Comparison of ENCODE assay signal across 9 cellular contexts in the genomic region with DNA sequence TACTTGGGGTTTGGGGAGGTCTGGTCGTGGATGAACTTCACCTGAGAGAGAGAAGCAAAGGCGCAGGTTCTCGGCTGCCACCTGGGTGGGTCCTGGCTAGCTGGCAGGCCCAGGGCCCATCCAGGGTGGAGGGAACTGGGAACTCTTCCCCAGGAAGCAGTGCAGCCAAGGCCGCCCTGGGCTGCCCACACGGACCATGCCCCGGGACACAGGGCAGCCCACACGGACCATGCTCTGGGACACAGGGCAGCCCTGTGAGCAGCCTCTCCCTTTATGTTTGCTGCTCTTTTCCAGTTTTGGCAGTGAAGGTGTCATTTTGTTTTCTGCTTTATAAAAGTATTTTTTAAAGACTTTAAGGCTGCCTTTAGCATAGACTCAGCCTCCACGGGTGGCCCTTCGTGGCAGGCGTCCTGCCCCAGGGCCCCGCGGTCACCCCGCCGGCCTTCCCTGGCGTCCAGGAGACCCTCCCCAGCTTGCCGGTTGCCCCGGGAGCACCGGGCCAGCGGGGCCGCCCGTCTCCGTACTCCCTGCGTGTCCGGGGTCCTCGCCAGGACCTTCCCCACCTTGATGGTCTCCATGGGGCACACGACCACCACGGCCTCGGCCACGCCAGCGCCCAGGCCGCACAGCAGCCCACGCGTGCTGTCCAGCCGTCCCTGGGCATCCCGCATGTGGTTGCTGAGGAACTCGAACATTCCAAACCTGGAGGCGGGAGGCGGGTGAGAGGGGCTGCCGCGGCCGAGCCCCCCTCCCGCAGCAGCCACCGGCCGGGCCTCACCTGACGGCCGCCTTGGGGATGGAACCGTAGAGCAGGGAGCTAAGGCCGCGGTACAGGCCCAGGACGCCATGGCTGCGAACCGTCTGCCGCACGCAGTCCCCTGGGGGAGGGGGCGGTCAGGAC. TPM values are rescaled to one million over a fixed set of nuclear protein-coding genes. Genes with fewer than 3 reads are reported as not detected.
A peak's percentile ranks its signal among the peaks of the same experiment; 100 is the strongest.
DNase-seq lines count a peak whose midpoint lies in the region; ATAC-seq and TF ChIP-seq lines count a peak whose summit lies in the region.
"Had no signal": no experiment of that assay in that cellular context is flagged by ENCODE, and none has a peak within 500 bp of the region (broad histone marks: within the 10 kb centered on the region; RNA-seq: fewer than 3 reads in every experiment).

No MANE protein-coding gene starts in this region.

- peaks cover 33% of the 10 kb centered on the region for H3K4me1 Mint-ChIP-seq in activated CD4-positive, alpha-beta T cell treated with anti-CD3 and anti-CD28 coated beads, Interleukin-2, amount 10 ng/mL, durations not matched to agents 24 days and 14 days
- peaks cover 31% of the 10 kb centered on the region for H3K4me1 Mint-ChIP-seq in activated naive CD8-positive, alpha-beta T cell treated with anti-CD3 and anti-CD28 coated beads, Interleukin-2, amount 10 ng/mL, durations not matched to agents 7 days and 5 days

- intact Hi-C loops in activated CD4-positive, alpha-beta T cell treated with anti-CD3 and anti-CD28 coated beads, Interleukin-2, amount 10 ng/mL, durations not matched to agents 24 days and 14 days (cut with micrococcal nuclease): loop anchor here (1.0 to 5.0 kb wide), 3 partner anchors 55 to 302 kb away; partner anchors contain the start of genes CDC45, DGCR2, HIRA and MRPL40

- peak; percentile 57 for DNase-seq in activated CD4-positive, alpha-beta T cell treated with anti-CD3 and anti-CD28 coated beads, Interleukin-2, amount 10 ng/mL, durations not matched to agents 24 days and 14 days
- no peak for DNase-seq in activated CD4-positive, alpha-beta T cell treated with anti-CD3 and anti-CD28 coated beads for 48 hours
- no peak for DNase-seq in activated naive CD8-positive, alpha-beta T cell treated with anti-CD3 and anti-CD28 coated beads, Interleukin-2, amount 10 ng/mL, durations not matched to agents 7 days and 5 days
- DNase-seq in left kidney (ENCODE audit: low read depth, low spot score): peak; percentile 43
- DNase-seq in thoracic aorta (ENCODE audit: low spot score): no peak
- no peak for DNase-seq in HK-2 (ENCODE audit: unreplicated experiment)
- DNase-seq in NCI-H526 treated with DMSO at 0.1 percent for 48 hours (lab: John Stamatoyannopoulos, UW): no peak
- no peak for DNase-seq in NCI-H2081 (lab: John Stamatoyannopoulos, UW)

- peak overlapping the region; percentile 95 for H3K4me3 ChIP-seq in thoracic aorta

- H3K27ac Mint-ChIP-seq in activated CD4-positive, alpha-beta T cell treated with anti-CD3 and anti-CD28 coated beads, Interleukin-2, amount 10 ng/mL, durations not matched to agents 24 days and 14 days: no peak overlapping the region
- peak overlapping the region; percentile 48 for H3K27ac Mint-ChIP-seq in activated naive CD8-positive, alpha-beta T cell treated with anti-CD3 and anti-CD28 coated beads, Interleukin-2, amount 10 ng/mL, durations not matched to agents 7 days and 5 days

- no peaks in the 10 kb centered on the region for H3K9me3 Mint-ChIP-seq in activated CD4-positive, alpha-beta T cell treated with anti-CD3 and anti-CD28 coated beads, Interleukin-2, amount 10 ng/mL, durations not matched to agents 24 days and 14 days
- H3K9me3 Mint-ChIP-seq in activated naive CD8-positive, alpha-beta T cell treated with anti-CD3 and anti-CD28 coated beads, Interleukin-2, amount 10 ng/mL, durations not matched to agents 7 days and 5 days: no peaks in the 10 kb centered on the region

- H3K27ac ChIP-seq in thoracic aorta: peak overlapping the region in 1 of 2 donors; percentile 88

- TF ChIP-seq CTCF in thoracic aorta (IDR thresholded peaks at IDR 0.05): no peak

- H3K27me3 ChIP-seq in thoracic aorta (replicated peaks; ENCODE audit: insufficient read depth): no peaks in the 10 kb centered on the region

- no peak for ATAC-seq in activated naive CD8-positive, alpha-beta T cell treated with anti-CD3 and anti-CD28 coated beads, Interleukin-2, amount 10 ng/mL, durations not matched to agents 7 days and 5 days (ENCODE audit: low read depth)
- no peak for ATAC-seq in thoracic aorta (ENCODE audit: insufficient number of reproducible peaks, low FRiP score, low read depth)

- H3K9me3 ChIP-seq in thoracic aorta: no peaks in the 10 kb centered on the region

- H3K27me3 Mint-ChIP-seq in activated CD4-positive, alpha-beta T cell treated with anti-CD3 and anti-CD28 coated beads, Interleukin-2, amount 10 ng/mL, durations not matched to agents 24 days and 14 days: no peaks in the 10 kb centered on the region
- peaks cover 6% of the 10 kb centered on the region for H3K27me3 Mint-ChIP-seq in activated naive CD8-positive, alpha-beta T cell treated with anti-CD3 and anti-CD28 coated beads, Interleukin-2, amount 10 ng/mL, durations not matched to agents 7 days and 5 days

- peaks cover 23 to 46% of the 10 kb centered on the region in 2 donors for H3K4me1 ChIP-seq in thoracic aorta (ENCODE audit: control insufficient read depth in 1 of 2, low read depth in 2 of 2)

- H3K4me3 Mint-ChIP-seq in activated CD4-positive, alpha-beta T cell treated with anti-CD3 and anti-CD28 coated beads, Interleukin-2, amount 10 ng/mL, durations not matched to agents 24 days and 14 days: peak overlapping the region; percentile 72
- H3K4me3 Mint-ChIP-seq in activated naive CD8-positive, alpha-beta T cell treated with anti-CD3 and anti-CD28 coated beads, Interleukin-2, amount 10 ng/mL, durations not matched to agents 7 days and 5 days: peak overlapping the region; percentile 64

- peaks cover 7% of the 10 kb centered on the region for H3K36me3 Mint-ChIP-seq in activated CD4-positive, alpha-beta T cell treated with anti-CD3 and anti-CD28 coated beads, Interleukin-2, amount 10 ng/mL, durations not matched to agents 24 days and 14 days (ENCODE audit: low read depth)
- H3K36me3 Mint-ChIP-seq in activated naive CD8-positive, alpha-beta T cell treated with anti-CD3 and anti-CD28 coated beads, Interleukin-2, amount 10 ng/mL, durations not matched to agents 7 days and 5 days: no peaks in the 10 kb centered on the region

- no peaks in the 10 kb centered on the region for H3K36me3 ChIP-seq in thoracic aorta

- POLR2A ChIA-PET in activated naive CD8-positive, alpha-beta T cell treated with anti-CD3 and anti-CD28 coated beads, Interleukin-2, amount 10 ng/mL, durations not matched to agents 7 days and 5 days (lab: Charles Lee): interaction anchor here (0.6 to 3.3 kb wide), 4 partner anchors 8 to 360 kb away, joined by 4 to 12 read pairs (median 4); partner anchors contain the start of gene ESS2

RNA-seq across cellular contexts. Expression of gene SLC25A1, which starts 1.1 kb away (rescaled TPM):
- total RNA-seq in activated CD4-positive, alpha-beta T cell treated with anti-CD3 and anti-CD28 coated beads, Interleukin-2, amount 10 ng/mL, durations not matched to agents 24 days and 14 days: 39.4 and 41.2 TPM in 2 replicates
- 10 to 100 TPM; 63.2 to 66.3 TPM for total RNA-seq in activated naive CD8-positive, alpha-beta T cell treated with anti-CD3 and anti-CD28 coated beads, Interleukin-2, amount 10 ng/mL, durations not matched to agents 7 days and 5 days
- total RNA-seq in thoracic aorta: 10 to 100 TPM; 26.2 to 65.1 TPM

RNA-seq across cellular contexts. Expression of gene GSC2, which starts 27.3 kb away (rescaled TPM):
- not detected in 2 replicates for total RNA-seq in activated CD4-positive, alpha-beta T cell treated with anti-CD3 and anti-CD28 coated beads, Interleukin-2, amount 10 ng/mL, durations not matched to agents 24 days and 14 days
- not detected for total RNA-seq in activated naive CD8-positive, alpha-beta T cell treated with anti-CD3 and anti-CD28 coated beads, Interleukin-2, amount 10 ng/mL, durations not matched to agents 7 days and 5 days
- total RNA-seq in thoracic aorta: not detected
- total RNA-seq: T-helper 2 cell treated with Interferon-gamma antibody and Interleukin-4, amounts not matched to agents 100 ng/mL and 5 ng/mL, for 36 hours had no signal

RNA-seq across cellular contexts. Expression of gene ESS2, which starts 33.0 kb away (rescaled TPM):
- total RNA-seq in activated CD4-positive, alpha-beta T cell treated with anti-CD3 and anti-CD28 coated beads, Interleukin-2, amount 10 ng/mL, durations not matched to agents 24 days and 14 days: 17.6 and 19.1 TPM in 2 replicates
- total RNA-seq in activated naive CD8-positive, alpha-beta T cell treated with anti-CD3 and anti-CD28 coated beads, Interleukin-2, amount 10 ng/mL, durations not matched to agents 7 days and 5 days: 10 to 100 TPM; 18.5 to 20.3 TPM
- 10 to 100 TPM; 19.0 to 30.7 TPM for total RNA-seq in thoracic aorta

RNA-seq across cellular contexts. Expression of gene TSSK2, which starts 46.3 kb away (rescaled TPM):
- not detected in 2 replicates for total RNA-seq in activated CD4-positive, alpha-beta T cell treated with anti-CD3 and anti-CD28 coated beads, Interleukin-2, amount 10 ng/mL, durations not matched to agents 24 days and 14 days
- total RNA-seq in activated naive CD8-positive, alpha-beta T cell treated with anti-CD3 and anti-CD28 coated beads, Interleukin-2, amount 10 ng/mL, durations not matched to agents 7 days and 5 days: not detected
- total RNA-seq in thoracic aorta: not detected
- total RNA-seq: T-helper 2 cell treated with Interferon-gamma antibody and Interleukin-4, amounts not matched to agents 100 ng/mL and 5 ng/mL, for 36 hours had no signal

RNA-seq across cellular contexts. Expression of gene DGCR2, which starts 55.2 kb away (rescaled TPM):
- 23.8 and 25.5 TPM in 2 replicates for total RNA-seq in activated CD4-positive, alpha-beta T cell treated with anti-CD3 and anti-CD28 coated beads, Interleukin-2, amount 10 ng/mL, durations not matched to agents 24 days and 14 days
- 10 to 100 TPM; 38.0 to 38.3 TPM for total RNA-seq in activated naive CD8-positive, alpha-beta T cell treated with anti-CD3 and anti-CD28 coated beads, Interleukin-2, amount 10 ng/mL, durations not matched to agents 7 days and 5 days
- 100 to 1,000 TPM in 1 of 2 donors, 10 to 100 TPM in 1; 42.1 to 105 TPM for total RNA-seq in thoracic aorta

Comparison
In these comparisons a context has a peak if more than half of its experiments do, and no peak if none do; other contexts are left out.
1. DNase-seq: peak in activated CD4-positive, alpha-beta T cell treated with anti-CD3 and anti-CD28 coated beads, Interleukin-2, amount 10 ng/mL, durations not matched to agents 24 days and 14 days (single experiment) and left kidney (single experiment); none in activated CD4-positive, alpha-beta T cell treated with anti-CD3 and anti-CD28 coated beads for 48 hours (single experiment), activated naive CD8-positive, alpha-beta T cell treated with anti-CD3 and anti-CD28 coated beads, Interleukin-2, amount 10 ng/mL, durations not matched to agents 7 days and 5 days (single experiment), thoracic aorta (single experiment), HK-2 (single experiment), NCI-H526 treated with DMSO at 0.1 percent for 48 hours (single experiment) and NCI-H2081 (0 of 2).